1 cellular context compared by ENCODE assay signal in the genomic region with DNA sequence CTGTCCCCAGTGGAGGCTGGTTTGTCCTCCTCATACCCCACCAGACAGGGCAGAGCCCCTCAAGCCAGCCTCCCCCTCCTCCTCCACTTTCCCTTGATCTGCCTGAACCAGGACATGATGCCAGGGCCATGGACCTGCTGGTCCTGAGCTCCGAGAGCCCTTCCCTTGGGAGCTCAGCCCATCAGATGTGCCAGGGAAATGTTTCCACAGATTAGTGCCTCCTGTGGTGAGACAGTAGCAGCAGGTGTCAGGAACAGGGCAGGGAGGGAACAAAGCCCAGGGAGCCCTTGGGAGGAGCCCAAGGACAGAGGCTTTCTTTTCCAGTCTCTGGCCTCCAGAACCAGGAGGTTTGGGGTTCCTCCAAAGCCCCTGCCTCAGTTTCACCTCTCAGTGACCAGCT.
TF ChIP-seq lines count a peak whose summit lies in the region.

No MANE protein-coding gene starts in this region.

TF ChIP-seq in K562, 482 proteins besides CTCF, POLR2A, EP300 and RAD21:
- no peak for TF ChIP-seq MCM2 (IDR thresholded peaks at IDR 0.05; ENCODE audit: low read depth)
- TF ChIP-seq CBX2 (IDR thresholded peaks at IDR 0.05; ENCODE audit: insufficient read depth, low read length, poor library complexity, severe bottlenecking) = no peak
- TF ChIP-seq, protein P1, sequence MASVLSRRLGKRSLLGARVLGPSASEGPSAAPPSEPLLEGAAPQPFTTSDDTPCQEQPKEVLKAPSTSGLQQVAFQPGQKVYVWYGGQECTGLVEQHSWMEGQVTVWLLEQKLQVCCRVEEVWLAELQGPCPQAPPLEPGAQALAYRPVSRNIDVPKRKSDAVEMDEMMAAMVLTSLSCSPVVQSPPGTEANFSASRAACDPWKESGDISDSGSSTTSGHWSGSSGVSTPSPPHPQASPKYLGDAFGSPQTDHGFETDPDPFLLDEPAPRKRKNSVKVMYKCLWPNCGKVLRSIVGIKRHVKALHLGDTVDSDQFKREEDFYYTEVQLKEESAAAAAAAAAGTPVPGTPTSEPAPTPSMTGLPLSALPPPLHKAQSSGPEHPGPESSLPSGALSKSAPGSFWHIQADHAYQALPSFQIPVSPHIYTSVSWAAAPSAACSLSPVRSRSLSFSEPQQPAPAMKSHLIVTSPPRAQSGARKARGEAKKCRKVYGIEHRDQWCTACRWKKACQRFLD (CRISPR knock-in tag; IDR thresholded peaks at IDR 0.05) = no peak
- TF ChIP-seq ZNF589 (CRISPR knock-in tag; IDR thresholded peaks at IDR 0.05; ENCODE audit: low read depth) = no peak
- TF ChIP-seq HNRNPL (IDR thresholded peaks at IDR 0.05; ENCODE audit: low read depth, low read length) = no peak
- TF ChIP-seq, protein P2, sequence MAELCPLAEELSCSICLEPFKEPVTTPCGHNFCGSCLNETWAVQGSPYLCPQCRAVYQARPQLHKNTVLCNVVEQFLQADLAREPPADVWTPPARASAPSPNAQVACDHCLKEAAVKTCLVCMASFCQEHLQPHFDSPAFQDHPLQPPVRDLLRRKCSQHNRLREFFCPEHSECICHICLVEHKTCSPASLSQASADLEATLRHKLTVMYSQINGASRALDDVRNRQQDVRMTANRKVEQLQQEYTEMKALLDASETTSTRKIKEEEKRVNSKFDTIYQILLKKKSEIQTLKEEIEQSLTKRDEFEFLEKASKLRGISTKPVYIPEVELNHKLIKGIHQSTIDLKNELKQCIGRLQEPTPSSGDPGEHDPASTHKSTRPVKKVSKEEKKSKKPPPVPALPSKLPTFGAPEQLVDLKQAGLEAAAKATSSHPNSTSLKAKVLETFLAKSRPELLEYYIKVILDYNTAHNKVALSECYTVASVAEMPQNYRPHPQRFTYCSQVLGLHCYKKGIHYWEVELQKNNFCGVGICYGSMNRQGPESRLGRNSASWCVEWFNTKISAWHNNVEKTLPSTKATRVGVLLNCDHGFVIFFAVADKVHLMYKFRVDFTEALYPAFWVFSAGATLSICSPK (IDR thresholded peaks at IDR 0.05; ENCODE audit: borderline replicate concordance) = no peak
- TF ChIP-seq ZNF174 (CRISPR knock-in tag; IDR thresholded peaks at IDR 0.05) = no peak
- TF ChIP-seq, protein P3, sequence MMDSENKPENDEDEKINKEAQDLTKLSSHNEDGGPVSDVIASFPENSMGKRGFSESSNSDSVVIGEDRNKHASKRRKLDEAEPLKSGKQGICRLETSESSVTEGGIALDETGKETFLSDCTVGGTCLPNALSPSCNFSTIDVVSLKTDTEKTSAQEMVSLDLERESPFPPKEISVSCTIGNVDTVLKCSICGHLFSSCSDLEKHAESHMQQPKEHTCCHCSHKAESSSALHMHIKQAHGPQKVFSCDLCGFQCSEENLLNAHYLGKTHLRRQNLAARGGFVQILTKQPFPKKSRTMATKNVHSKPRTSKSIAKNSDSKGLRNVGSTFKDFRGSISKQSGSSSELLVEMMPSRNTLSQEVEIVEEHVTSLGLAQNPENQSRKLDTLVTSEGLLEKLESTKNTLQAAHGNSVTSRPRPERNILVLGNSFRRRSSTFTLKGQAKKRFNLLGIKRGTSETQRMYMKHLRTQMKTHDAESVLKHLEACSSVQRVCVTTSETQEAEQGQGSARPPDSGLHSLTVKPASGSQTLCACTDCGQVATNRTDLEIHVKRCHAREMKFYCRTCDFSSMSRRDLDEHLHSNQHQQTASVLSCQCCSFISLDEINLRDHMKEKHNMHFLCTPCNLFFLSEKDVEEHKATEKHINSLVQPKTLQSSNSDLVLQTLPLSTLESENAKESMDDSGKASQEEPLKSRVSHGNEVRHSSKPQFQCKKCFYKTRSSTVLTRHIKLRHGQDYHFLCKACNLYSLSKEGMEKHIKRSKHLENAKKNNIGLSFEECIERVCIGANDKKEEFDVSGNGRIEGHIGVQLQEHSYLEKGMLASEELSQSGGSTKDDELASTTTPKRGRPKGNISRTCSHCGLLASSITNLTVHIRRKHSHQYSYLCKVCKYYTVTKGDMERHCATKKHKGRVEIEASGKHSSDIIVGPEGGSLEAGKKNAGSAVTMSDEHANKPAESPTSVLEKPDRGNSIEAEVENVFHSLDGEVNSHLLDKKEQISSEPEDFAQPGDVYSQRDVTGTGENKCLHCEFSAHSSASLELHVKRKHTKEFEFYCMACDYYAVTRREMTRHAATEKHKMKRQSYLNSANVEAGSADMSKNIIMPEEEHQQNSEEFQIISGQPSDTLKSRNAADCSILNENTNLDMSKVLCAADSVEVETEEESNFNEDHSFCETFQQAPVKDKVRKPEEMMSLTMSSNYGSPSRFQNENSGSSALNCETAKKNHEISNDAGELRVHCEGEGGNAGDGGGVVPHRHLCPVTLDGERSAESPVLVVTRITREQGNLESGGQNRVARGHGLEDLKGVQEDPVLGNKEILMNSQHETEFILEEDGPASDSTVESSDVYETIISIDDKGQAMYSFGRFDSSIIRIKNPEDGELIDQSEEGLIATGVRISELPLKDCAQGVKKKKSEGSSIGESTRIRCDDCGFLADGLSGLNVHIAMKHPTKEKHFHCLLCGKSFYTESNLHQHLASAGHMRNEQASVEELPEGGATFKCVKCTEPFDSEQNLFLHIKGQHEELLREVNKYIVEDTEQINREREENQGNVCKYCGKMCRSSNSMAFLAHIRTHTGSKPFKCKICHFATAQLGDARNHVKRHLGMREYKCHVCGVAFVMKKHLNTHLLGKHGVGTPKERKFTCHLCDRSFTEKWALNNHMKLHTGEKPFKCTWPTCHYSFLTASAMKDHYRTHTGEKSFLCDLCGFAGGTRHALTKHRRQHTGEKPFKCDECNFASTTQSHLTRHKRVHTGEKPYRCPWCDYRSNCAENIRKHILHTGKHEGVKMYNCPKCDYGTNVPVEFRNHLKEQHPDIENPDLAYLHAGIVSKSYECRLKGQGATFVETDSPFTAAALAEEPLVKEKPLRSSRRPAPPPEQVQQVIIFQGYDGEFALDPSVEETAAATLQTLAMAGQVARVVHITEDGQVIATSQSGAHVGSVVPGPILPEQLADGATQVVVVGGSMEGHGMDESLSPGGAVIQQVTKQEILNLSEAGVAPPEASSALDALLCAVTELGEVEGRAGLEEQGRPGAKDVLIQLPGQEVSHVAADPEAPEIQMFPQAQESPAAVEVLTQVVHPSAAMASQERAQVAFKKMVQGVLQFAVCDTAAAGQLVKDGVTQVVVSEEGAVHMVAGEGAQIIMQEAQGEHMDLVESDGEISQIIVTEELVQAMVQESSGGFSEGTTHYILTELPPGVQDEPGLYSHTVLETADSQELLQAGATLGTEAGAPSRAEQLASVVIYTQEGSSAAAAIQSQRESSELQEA (IDR thresholded peaks at IDR 0.05; ENCODE audit: low read depth) = no peak
- no peak for TF ChIP-seq ZNF57 (CRISPR knock-in tag; IDR thresholded peaks at IDR 0.05)
- TF ChIP-seq ZNF184 (CRISPR knock-in tag; IDR thresholded peaks at IDR 0.05) = no peak
- TF ChIP-seq, protein P4, sequence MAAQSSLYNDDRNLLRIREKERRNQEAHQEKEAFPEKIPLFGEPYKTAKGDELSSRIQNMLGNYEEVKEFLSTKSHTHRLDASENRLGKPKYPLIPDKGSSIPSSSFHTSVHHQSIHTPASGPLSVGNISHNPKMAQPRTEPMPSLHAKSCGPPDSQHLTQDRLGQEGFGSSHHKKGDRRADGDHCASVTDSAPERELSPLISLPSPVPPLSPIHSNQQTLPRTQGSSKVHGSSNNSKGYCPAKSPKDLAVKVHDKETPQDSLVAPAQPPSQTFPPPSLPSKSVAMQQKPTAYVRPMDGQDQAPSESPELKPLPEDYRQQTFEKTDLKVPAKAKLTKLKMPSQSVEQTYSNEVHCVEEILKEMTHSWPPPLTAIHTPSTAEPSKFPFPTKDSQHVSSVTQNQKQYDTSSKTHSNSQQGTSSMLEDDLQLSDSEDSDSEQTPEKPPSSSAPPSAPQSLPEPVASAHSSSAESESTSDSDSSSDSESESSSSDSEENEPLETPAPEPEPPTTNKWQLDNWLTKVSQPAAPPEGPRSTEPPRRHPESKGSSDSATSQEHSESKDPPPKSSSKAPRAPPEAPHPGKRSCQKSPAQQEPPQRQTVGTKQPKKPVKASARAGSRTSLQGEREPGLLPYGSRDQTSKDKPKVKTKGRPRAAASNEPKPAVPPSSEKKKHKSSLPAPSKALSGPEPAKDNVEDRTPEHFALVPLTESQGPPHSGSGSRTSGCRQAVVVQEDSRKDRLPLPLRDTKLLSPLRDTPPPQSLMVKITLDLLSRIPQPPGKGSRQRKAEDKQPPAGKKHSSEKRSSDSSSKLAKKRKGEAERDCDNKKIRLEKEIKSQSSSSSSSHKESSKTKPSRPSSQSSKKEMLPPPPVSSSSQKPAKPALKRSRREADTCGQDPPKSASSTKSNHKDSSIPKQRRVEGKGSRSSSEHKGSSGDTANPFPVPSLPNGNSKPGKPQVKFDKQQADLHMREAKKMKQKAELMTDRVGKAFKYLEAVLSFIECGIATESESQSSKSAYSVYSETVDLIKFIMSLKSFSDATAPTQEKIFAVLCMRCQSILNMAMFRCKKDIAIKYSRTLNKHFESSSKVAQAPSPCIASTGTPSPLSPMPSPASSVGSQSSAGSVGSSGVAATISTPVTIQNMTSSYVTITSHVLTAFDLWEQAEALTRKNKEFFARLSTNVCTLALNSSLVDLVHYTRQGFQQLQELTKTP (IDR thresholded peaks at IDR 0.05; ENCODE audit: low read depth in 1 of 2, partially characterized antibody in 2 of 2) = no peak
- no peak for TF ChIP-seq ZNF586 (CRISPR knock-in tag; conservative IDR thresholded peaks at IDR 0.05)
- TF ChIP-seq MXI1 (IDR thresholded peaks at IDR 0.05; ENCODE audit: low read depth, low read length) = no peak
- no peak for TF ChIP-seq ZNF239 (CRISPR knock-in tag; IDR thresholded peaks at IDR 0.05)
- no peak for TF ChIP-seq PRMT5 (CRISPR knock-in tag; IDR thresholded peaks at IDR 0.05)
- no peak for TF ChIP-seq ASH1L (IDR thresholded peaks at IDR 0.05; ENCODE audit: borderline replicate concordance, low read depth, partially characterized antibody)
- TF ChIP-seq U2AF1 (optimal IDR thresholded peaks at IDR 0.05; ENCODE audit: low read depth, low read length) = no peak
TF ChIP-seq in K562: peak in this region for 0.
